7 cellular contexts compared by ENCODE assay signal in genomic region chr13:110841406-110841805, GRCh38.
"Had no signal": no experiment of that assay in that cellular context is flagged by ENCODE, and none has a peak within 500 bp of the region (broad histone marks: within the 10 kb centered on the region; RNA-seq: fewer than 3 reads in every experiment).

No MANE protein-coding gene starts in this region.

- H3K36me3 ChIP-seq: HAP-1 had no signal

- H2AFZ ChIP-seq: GM23248 had no signal

- DNase-seq: GOT3, H7 had no signal

- H3K27ac Mint-ChIP-seq: HFFc6 had no signal

- H3K9ac ChIP-seq: GM23248 had no signal

- H3K4me3 ChIP-seq: GM23248, HAP-1 had no signal

- ATAC-seq: HCT116 had no signal

- H3K27ac ChIP-seq: GM23248 had no signal

- H3K4me1 ChIP-seq: HAP-1 had no signal

- FAIRE-seq: HTR-8/SVneo had no signal

- H3K4me3 Mint-ChIP-seq: HFFc6 had no signal
